ENCODE assay signal across 20 cellular contexts in the genomic region with DNA sequence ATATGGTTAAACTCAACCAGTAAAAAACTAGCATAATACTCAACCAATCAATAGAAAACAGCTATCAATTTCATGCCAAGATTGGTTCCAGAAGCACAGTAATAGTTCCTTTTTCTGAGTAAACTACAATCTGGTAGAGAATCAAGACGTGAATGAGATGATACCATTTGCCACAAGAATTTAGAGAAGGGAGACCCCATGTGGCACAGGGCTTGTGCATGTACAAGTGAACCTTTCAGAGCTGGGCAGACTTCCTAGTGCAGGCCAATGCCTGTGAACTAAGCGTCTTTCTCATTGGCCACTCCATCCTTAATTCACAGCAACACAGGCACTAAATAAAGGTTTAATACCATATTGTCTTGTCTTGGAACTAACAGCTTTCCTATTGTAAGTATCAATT.
DNase-seq lines count a peak whose midpoint lies in the region; ATAC-seq and TF ChIP-seq lines count a peak whose summit lies in the region.
"Had no signal": no experiment of that assay in that cellular context is flagged by ENCODE, and none has a peak within 500 bp of the region (broad histone marks: within the 10 kb centered on the region; RNA-seq: fewer than 3 reads in every experiment).

No MANE protein-coding gene starts in this region.

- H3K4me3 Mint-ChIP-seq in CD4-positive, alpha-beta memory T cell, result no peak overlapping the region
- H3K4me3 Mint-ChIP-seq in activated CD4-positive, alpha-beta memory T cell treated with anti-CD3 and anti-CD28 coated beads for 36 hours, result no peak overlapping the region
- H3K4me3 Mint-ChIP-seq: activated naive CD4-positive, alpha-beta T cell treated with anti-CD3 and anti-CD28 coated beads, Interleukin-2, amount 10 ng/mL, durations not matched to agents 7 days and 5 days; T-helper 1 cell treated with Interleukin-12 subunit alpha and Interleukin-12 subunit beta and Interleukin-4 antibody, amounts not matched to agents 30 μg/mL and 1 μg/mL, for 36 hours had no signal

- H2AFZ ChIP-seq in Karpas-422 (ENCODE audit: low read length), result no peak overlapping the region

- ATAC-seq in mucosa of descending colon, result no peak
- ATAC-seq: heart right ventricle had no signal

- no peak overlapping the region for H3K27ac ChIP-seq in Karpas-422 (ENCODE audit: low read length)
- H3K27ac ChIP-seq in CD4-positive, alpha-beta memory T cell (ENCODE audit: low read depth, low read length), result no peak overlapping the region
- H3K27ac ChIP-seq: 22Rv1; BLaER1 treated with 17β-estradiol and CSF1 and Interleukin-3, amounts not matched to agents 10 nM and 100 nM; heart right ventricle; skin epidermis; thyroid gland had no signal

- H3K36me3 ChIP-seq in Karpas-422 (ENCODE audit: insufficient read depth, low read length) (no peaks in the 10 kb centered on the region), mucosa of descending colon (ENCODE audit: low read depth) (no peaks in the 10 kb centered on the region)
- no peaks in the 10 kb centered on the region for H3K36me3 ChIP-seq in CD4-positive, alpha-beta memory T cell (ENCODE audit: insufficient read depth, low read length)
- H3K36me3 ChIP-seq: BLaER1 treated with 17β-estradiol and CSF1 and Interleukin-3, amounts not matched to agents 10 nM and 100 nM; heart right ventricle; MG63; thyroid gland had no signal

- no peaks in the 10 kb centered on the region for H3K27me3 ChIP-seq in Karpas-422 (ENCODE audit: low read length)
- H3K27me3 ChIP-seq in CD4-positive, alpha-beta memory T cell (ENCODE audit: insufficient read depth, low read length), result no peaks in the 10 kb centered on the region
- H3K27me3 ChIP-seq: BLaER1 treated with 17β-estradiol and CSF1 and Interleukin-3, amounts not matched to agents 10 nM and 100 nM; heart right ventricle; MG63; thyroid gland had no signal

- H4K20me1 ChIP-seq in Karpas-422 (ENCODE audit: insufficient read depth, low read depth, low read length), result no peaks in the 10 kb centered on the region
- H4K20me1 ChIP-seq: BLaER1 treated with 17β-estradiol and CSF1 and Interleukin-3, amounts not matched to agents 10 nM and 100 nM had no signal

- POLR2A ChIA-PET in CD4-positive, alpha-beta memory T cell (lab: Charles Lee; ENCODE audit: partially characterized antibody), result no interaction called here
- POLR2A ChIA-PET in activated CD4-positive, alpha-beta memory T cell treated with anti-CD3 and anti-CD28 coated beads for 36 hours (lab: Charles Lee), result no interaction called here

- in situ Hi-C loops in SK-MEL-5 (cut with HindIII; ENCODE audit: low pct_unique_long_range_greater_than_20kb, low sequenced_read_pairs), result no loop called here

- no peaks in the 10 kb centered on the region for H3K36me3 Mint-ChIP-seq in CD4-positive, alpha-beta memory T cell
- H3K36me3 Mint-ChIP-seq in activated CD4-positive, alpha-beta memory T cell treated with anti-CD3 and anti-CD28 coated beads for 36 hours, result no peaks in the 10 kb centered on the region
- H3K36me3 Mint-ChIP-seq: activated naive CD4-positive, alpha-beta T cell treated with anti-CD3 and anti-CD28 coated beads, Interleukin-2, amount 10 ng/mL, durations not matched to agents 7 days and 5 days had no signal

- H3K27ac Mint-ChIP-seq in CD4-positive, alpha-beta memory T cell, result no peak overlapping the region
- no peak overlapping the region for H3K27ac Mint-ChIP-seq in activated CD4-positive, alpha-beta memory T cell treated with anti-CD3 and anti-CD28 coated beads for 36 hours
- H3K27ac Mint-ChIP-seq: activated naive CD4-positive, alpha-beta T cell treated with anti-CD3 and anti-CD28 coated beads, Interleukin-2, amount 10 ng/mL, durations not matched to agents 7 days and 5 days; T-helper 1 cell treated with Interleukin-12 subunit alpha and Interleukin-12 subunit beta and Interleukin-4 antibody, amounts not matched to agents 30 μg/mL and 1 μg/mL, for 36 hours had no signal

- no peak overlapping the region for H3K9ac ChIP-seq in Karpas-422 (ENCODE audit: low read length)
- H3K9ac ChIP-seq: BLaER1 treated with 17β-estradiol and CSF1 and Interleukin-3, amounts not matched to agents 10 nM and 100 nM had no signal

- H3K9me3 ChIP-seq in Karpas-422 (ENCODE audit: low read length), result no peaks in the 10 kb centered on the region
- no peaks in the 10 kb centered on the region for H3K9me3 ChIP-seq in CD4-positive, alpha-beta memory T cell (ENCODE audit: control insufficient read depth in 1 of 2, low read length in 2 of 2)
- H3K9me3 ChIP-seq in mucosa of descending colon, result no peaks in the 10 kb centered on the region
- H3K9me3 ChIP-seq: BLaER1 treated with 17β-estradiol and CSF1 and Interleukin-3, amounts not matched to agents 10 nM and 100 nM; MG63; thyroid gland had no signal

- H3K4me1 ChIP-seq in Karpas-422 (ENCODE audit: low read length) (no peaks in the 10 kb centered on the region), mucosa of descending colon (ENCODE audit: low read depth) (no peaks in the 10 kb centered on the region)
- no peaks in the 10 kb centered on the region for H3K4me1 ChIP-seq in CD4-positive, alpha-beta memory T cell (ENCODE audit: insufficient read depth, low read length)
- H3K4me1 ChIP-seq: BLaER1 treated with 17β-estradiol and CSF1 and Interleukin-3, amounts not matched to agents 10 nM and 100 nM had no signal

- H3K27me3 Mint-ChIP-seq in CD4-positive, alpha-beta memory T cell, result no peaks in the 10 kb centered on the region
- no peaks in the 10 kb centered on the region for H3K27me3 Mint-ChIP-seq in activated CD4-positive, alpha-beta memory T cell treated with anti-CD3 and anti-CD28 coated beads for 36 hours
- H3K27me3 Mint-ChIP-seq: activated naive CD4-positive, alpha-beta T cell treated with anti-CD3 and anti-CD28 coated beads, Interleukin-2, amount 10 ng/mL, durations not matched to agents 7 days and 5 days had no signal

- CTCF ChIA-PET in CD4-positive, alpha-beta memory T cell (lab: Charles Lee; ENCODE audit: partially characterized antibody), result no interaction called here
- CTCF ChIA-PET in activated CD4-positive, alpha-beta memory T cell treated with anti-CD3 and anti-CD28 coated beads for 36 hours (lab: Charles Lee), result interaction anchor here (1.2 kb wide), 1 partner anchor 18 kb away, joined by 3 read pairs; no protein-coding TSS in a partner anchor

- TF ChIP-seq CTCF in mucosa of descending colon (IDR thresholded peaks at IDR 0.05), result no peak

- DNase-seq in DMS 273 (lab: John Stamatoyannopoulos, UW; ENCODE audit: unreplicated experiment) (peak; percentile 29), DMS 273 treated with DMSO at 0.1 percent for 48 hours (lab: John Stamatoyannopoulos, UW) (no peak), Karpas-422 (peak; percentile 54), SK-MEL-5 (ENCODE audit: low read depth, low spot score) (peak; percentile 46), globus pallidus (ENCODE audit: low spot score) (peak; percentile 24), mucosa of descending colon (no peak)
- no peak for DNase-seq in CD4-positive, alpha-beta memory T cell
- no peak for DNase-seq in activated CD4-positive, alpha-beta memory T cell treated with anti-CD3 and anti-CD28 coated beads for 36 hours
- DNase-seq: activated CD4-positive, alpha-beta T cell treated with anti-CD3 and anti-CD28 coated beads for 48 hours; activated naive CD4-positive, alpha-beta T cell treated with anti-CD3 and anti-CD28 coated beads, Interleukin-2, amount 10 ng/mL, durations not matched to agents 7 days and 5 days; activated T-cell treated with anti-CD3 and anti-CD28 coated beads for 4 hours; heart right ventricle; MG63; NCI-H226; posterior cingulate gyrus; thyroid gland had no signal

- no peaks in the 10 kb centered on the region for H3K4me1 Mint-ChIP-seq in CD4-positive, alpha-beta memory T cell
- no peaks in the 10 kb centered on the region for H3K4me1 Mint-ChIP-seq in activated CD4-positive, alpha-beta memory T cell treated with anti-CD3 and anti-CD28 coated beads for 36 hours (ENCODE audit: low read depth)
- H3K4me1 Mint-ChIP-seq: activated naive CD4-positive, alpha-beta T cell treated with anti-CD3 and anti-CD28 coated beads, Interleukin-2, amount 10 ng/mL, durations not matched to agents 7 days and 5 days had no signal

- H3K4me3 ChIP-seq in Karpas-422 (ENCODE audit: low read length) (no peak overlapping the region), mucosa of descending colon (no peak overlapping the region)
- H3K4me3 ChIP-seq in CD4-positive, alpha-beta memory T cell (ENCODE audit: low read length in 2 of 2), result no peak overlapping the region
- H3K4me3 ChIP-seq: BLaER1 treated with 17β-estradiol and CSF1 and Interleukin-3, amounts not matched to agents 10 nM and 100 nM; heart right ventricle; MG63; skin epidermis; thyroid gland had no signal

- H3K4me2 ChIP-seq in Karpas-422 (ENCODE audit: low read depth, low read length, poor library complexity, severe bottlenecking), result no peak overlapping the region
- H3K4me2 ChIP-seq: BLaER1 treated with 17β-estradiol and CSF1 and Interleukin-3, amounts not matched to agents 10 nM and 100 nM had no signal

- intact Hi-C loops in CD4-positive, alpha-beta memory T cell (cut with micrococcal nuclease), result no loop called here
- intact Hi-C loops in activated CD4-positive, alpha-beta memory T cell treated with anti-CD3 and anti-CD28 coated beads for 36 hours (cut with micrococcal nuclease), result no loop called here
- intact Hi-C loops in mucosa of descending colon (cut with DNase I, micrococcal nuclease), result no loop called here

- H3K79me2 ChIP-seq in Karpas-422 (ENCODE audit: low read length), result no peaks in the 10 kb centered on the region

- no peaks in the 10 kb centered on the region for H3K9me2 ChIP-seq in Karpas-422 (replicated peaks; ENCODE audit: insufficient read depth, low read length)

- H3K9me3 Mint-ChIP-seq in CD4-positive, alpha-beta memory T cell, result peaks cover 0 to 5% (median under 1%) of the 10 kb centered on the region in 8 donors
- H3K9me3 Mint-ChIP-seq in activated CD4-positive, alpha-beta memory T cell treated with anti-CD3 and anti-CD28 coated beads for 36 hours, result no peaks in the 10 kb centered on the region
- H3K9me3 Mint-ChIP-seq: activated naive CD4-positive, alpha-beta T cell treated with anti-CD3 and anti-CD28 coated beads, Interleukin-2, amount 10 ng/mL, durations not matched to agents 7 days and 5 days; T-helper 1 cell treated with Interleukin-12 subunit alpha and Interleukin-12 subunit beta and Interleukin-4 antibody, amounts not matched to agents 30 μg/mL and 1 μg/mL, for 36 hours had no signal

Comparison
In these comparisons a context has a peak if more than half of its experiments do, and no peak if none do; other contexts are left out.
1. DNase-seq: peak in DMS 273 (single experiment), Karpas-422 (single experiment), SK-MEL-5 (single experiment) and globus pallidus (single experiment); none in DMS 273 treated with DMSO at 0.1 percent for 48 hours (single experiment), CD4-positive, alpha-beta memory T cell (0 of 5), activated CD4-positive, alpha-beta memory T cell treated with anti-CD3 and anti-CD28 coated beads for 36 hours (single experiment) and mucosa of descending colon (0 of 3).